Comparison of ENCODE assay signal across 1 cellular context in the genomic region with DNA sequence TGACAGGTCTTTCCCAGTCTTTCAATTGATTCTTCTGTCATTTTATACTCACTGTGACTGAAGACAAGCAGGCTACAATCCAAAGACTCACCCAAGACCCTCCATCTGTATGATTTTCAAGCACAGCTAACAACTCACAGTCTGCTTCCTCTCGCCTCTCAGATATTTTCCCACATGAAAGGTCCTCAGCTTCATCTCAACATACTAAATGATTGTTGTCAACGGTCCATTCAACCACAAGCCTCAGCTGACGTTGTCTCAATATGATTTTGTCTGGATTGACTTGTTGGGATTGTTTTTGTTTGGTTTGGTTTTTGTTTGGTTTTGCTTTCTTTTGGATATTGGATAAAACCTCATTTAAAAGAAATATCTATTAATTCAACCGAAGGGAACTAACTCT.
TF ChIP-seq lines count a peak whose summit lies in the region.

No MANE protein-coding gene starts in this region.

TF ChIP-seq in neural cell, 6 proteins besides CTCF, POLR2A, EP300 and RAD21 (continued from another document):
- TF ChIP-seq SMC3 (conservative IDR thresholded peaks at IDR 0.05; ENCODE audit: poor library complexity) (no peak), MXI1 (conservative IDR thresholded peaks at IDR 0.05; ENCODE audit: poor library complexity, severe bottlenecking) (no peak)
TF ChIP-seq in neural cell: peak in this region for 0.
